8 cellular contexts compared by ENCODE assay signal in genomic region chr3:145094355-145094941, GRCh38.
DNase-seq lines count a peak whose midpoint lies in the region; ATAC-seq lines count a peak whose summit lies in the region.

No MANE protein-coding gene starts in this region.

- peak; percentile 92 for ATAC-seq in GM18909 (IDR thresholded peaks at IDR 0.05; ENCODE audit: poor library complexity, unreplicated experiment)
- ATAC-seq in HG03095 (IDR thresholded peaks at IDR 0.05; ENCODE audit: unreplicated experiment), result peak; percentile 88

- DNase-seq in AG08395 (ENCODE audit: low spot score), result peak; percentile 21
- DNase-seq in OCI-M1 (lab: John Stamatoyannopoulos, UW), result peak; percentile 78
- DNase-seq in foreskin melanocyte, result peak; percentile 23
- no peak for DNase-seq in central memory CD4-positive, alpha-beta T cell
- DNase-seq in activated naive CD4-positive, alpha-beta T cell (lab: John Stamatoyannopoulos, UW), result no peak
- no peak for DNase-seq in NCI-H1092 (lab: John Stamatoyannopoulos, UW)

Comparison
In these comparisons a context has a peak if more than half of its experiments do, and no peak if none do; other contexts are left out.
1. DNase-seq: peak in AG08395 (single experiment), OCI-M1 (single experiment) and foreskin melanocyte (single experiment); none in central memory CD4-positive, alpha-beta T cell (single experiment), activated naive CD4-positive, alpha-beta T cell (0 of 4) and NCI-H1092 (single experiment).